In genomic region chr1:26724118-26724517, GRCh38 we compare ENCODE assay signal across 8 cellular contexts. TPM values are rescaled to one million over a fixed set of nuclear protein-coding genes. Genes with fewer than 3 reads are reported as not detected.
A peak's percentile ranks its signal among the peaks of the same experiment; 100 is the strongest.
DNase-seq lines count a peak whose midpoint lies in the region; ATAC-seq and TF ChIP-seq lines count a peak whose summit lies in the region.

No MANE protein-coding gene starts in this region.

- peak overlapping the region; percentile 67 to 76 (median 75) for H3K4me3 Mint-ChIP-seq in brain
- no peak overlapping the region for H3K4me3 Mint-ChIP-seq in mesothelial cell of epicardium

- ATAC-seq in Right ventricle myocardium superior (ENCODE audit: poor library complexity) (peak; percentile 26), Right ventricle myocardium inferior (no peak), upper lobe of left lung (ENCODE audit: low FRiP score in 2 of 2) (no peak), GM21447 (IDR thresholded peaks at IDR 0.05; ENCODE audit: unreplicated experiment) (no peak)

- H3K36me3 ChIP-seq in upper lobe of left lung: no peaks in the 10 kb centered on the region

- intact Hi-C loops in Right ventricle myocardium superior (cut with DNase I) (no loop called here), Right ventricle myocardium inferior (cut with DNase I) (loop anchor here (2.0 kb wide), 1 partner anchor 19 kb away; no protein-coding TSS in a partner anchor)

- H3K36me3 Mint-ChIP-seq in brain: peaks cover 21% of the 10 kb centered on the region
- H3K36me3 Mint-ChIP-seq in mesothelial cell of epicardium: peaks cover 3% of the 10 kb centered on the region

- peaks cover 92% of the 10 kb centered on the region for H3K4me1 Mint-ChIP-seq in brain
- H3K4me1 Mint-ChIP-seq in mesothelial cell of epicardium: peaks cover 71% of the 10 kb centered on the region

- peak overlapping the region in 3 of 4 donors; percentile 26 to 76 (median 61) for H3K27ac ChIP-seq in upper lobe of left lung

- H3K27me3 ChIP-seq in upper lobe of left lung: no peaks in the 10 kb centered on the region

- no peaks in the 10 kb centered on the region for H3K9me3 ChIP-seq in upper lobe of left lung

- 22 to 25% methylated on average over 2 of the region's 2 CpGs for WGBS in upper lobe of left lung, 2 donors

- no peak overlapping the region for H3K4me3 ChIP-seq in upper lobe of left lung

- no peak for TF ChIP-seq EP300 in upper lobe of left lung (IDR thresholded peaks at IDR 0.05)

- peaks cover 77 to 93% (median 86%) of the 10 kb centered on the region in 4 donors for H3K4me1 ChIP-seq in upper lobe of left lung

- H3K27me3 Mint-ChIP-seq in brain (no peaks in the 10 kb centered on the region), mesothelial cell of epicardium (ENCODE audit: low read depth) (no peaks in the 10 kb centered on the region)

- DNase-seq in Right ventricle myocardium superior (no peak), Right ventricle myocardium inferior (ENCODE audit: missing footprints) (no peak), mesothelial cell of epicardium (ENCODE audit: low spot score in 2 of 2, unreplicated experiment in 2 of 2) (no peak), upper lobe of left lung (no peak), CD1c-positive myeloid dendritic cell (ENCODE audit: extremely low spot score) (no peak), NCI-H69 (lab: John Stamatoyannopoulos, UW) (no peak)

- peak overlapping the region; percentile 33 to 96 (median 87) for H3K27ac Mint-ChIP-seq in brain
- H3K27ac Mint-ChIP-seq in mesothelial cell of epicardium: peak overlapping the region; percentile 97

- H3K9me3 Mint-ChIP-seq in brain (no peaks in the 10 kb centered on the region), mesothelial cell of epicardium (no peaks in the 10 kb centered on the region)

- TF ChIP-seq POLR2A in upper lobe of left lung (IDR thresholded peaks at IDR 0.05): no peak

- TF ChIP-seq CTCF in brain (conservative IDR thresholded peaks at IDR 0.05) (no peak), mesothelial cell of epicardium (IDR thresholded peaks at IDR 0.05; ENCODE audit: unreplicated experiment) (no peak), upper lobe of left lung (IDR thresholded peaks at IDR 0.05) (no peak)

RNA-seq across cellular contexts. Expression of gene ARID1A, which starts 28.3 kb away (rescaled TPM):
- total RNA-seq in Right ventricle myocardium superior (29.4 TPM), Right ventricle myocardium inferior (27.5 TPM), mesothelial cell of epicardium (144 to 160 TPM (median 149 TPM) in 3 replicates), upper lobe of left lung (100 to 1,000 TPM in 1 of 6 donors, 10 to 100 TPM in 5; 61.3 to 102 (median 70.5) TPM)
- 61.7 TPM for polyA plus RNA-seq in brain (ENCODE audit: insufficient read depth, low read depth, low replicate concordance)
